8 cellular contexts compared by ENCODE assay signal in genomic region chr16:23504076-23504452, GRCh38. TPM values are rescaled to one million over a fixed set of nuclear protein-coding genes. Genes with fewer than 3 reads are reported as not detected.
DNase-seq lines count a peak whose midpoint lies in the region; ATAC-seq and TF ChIP-seq lines count a peak whose summit lies in the region.

No MANE protein-coding gene starts in this region.

- H3K27ac ChIP-seq in left ventricle myocardium inferior (replicated peaks) (peak overlapping the region; percentile 77), upper lobe of left lung (peak overlapping the region; percentile 48 to 77 (median 68))

- intact Hi-C loops in activated CD4-positive, alpha-beta memory T cell treated with anti-CD3 and anti-CD28 coated beads for 36 hours (cut with micrococcal nuclease): loop anchor here (2.0 to 10.0 kb wide), 5 partner anchors 51 to 171 kb away; partner anchors contain the start of genes COG7, DCTN5, EARS2 and NDUFAB1
- intact Hi-C loops in left ventricle myocardium inferior (cut with micrococcal nuclease): no loop called here

- H3K4me1 Mint-ChIP-seq in activated T-cell treated with anti-CD3 and anti-CD28 coated beads, Interleukin-2, amount 50 U/mL, for 24 hours (ENCODE audit: low read depth): peaks cover 85% of the 10 kb centered on the region
- H3K4me1 Mint-ChIP-seq in activated T-cell treated with anti-CD3 and anti-CD28 coated beads, Interleukin-2, amount 50 U/mL, for 4 hours (ENCODE audit: low read depth): peaks cover 82% of the 10 kb centered on the region
- H3K4me1 Mint-ChIP-seq in activated CD4-positive, alpha-beta memory T cell treated with anti-CD3 and anti-CD28 coated beads for 36 hours (ENCODE audit: low read depth): peaks cover 76% of the 10 kb centered on the region

- 44 to 56% methylated on average over 5 of the region's 5 CpGs for WGBS in upper lobe of left lung, 2 donors

- no peak for ATAC-seq in activated T-cell treated with anti-CD3 and anti-CD28 coated beads, Interleukin-2, amount 50 U/mL, for 4 hours
- ATAC-seq in upper lobe of left lung (ENCODE audit: low FRiP score in 2 of 2) (peak; percentile 61 to 80), HG03342 (IDR thresholded peaks at IDR 0.05; ENCODE audit: unreplicated experiment) (no peak), HG02571 (IDR thresholded peaks at IDR 0.05; ENCODE audit: unreplicated experiment) (no peak)

- H3K36me3 ChIP-seq in left ventricle myocardium inferior: no peaks in the 10 kb centered on the region
- H3K36me3 ChIP-seq in upper lobe of left lung: peaks cover 0 to 5% (median 0%) of the 10 kb centered on the region in 4 donors

- CTCF ChIA-PET in activated CD4-positive, alpha-beta memory T cell treated with anti-CD3 and anti-CD28 coated beads for 36 hours (lab: Charles Lee): interaction anchor here (0.8 to 1.8 kb wide), 5 partner anchors 10 to 93 kb away, joined by 3 to 8 read pairs (median 3); partner anchors contain the start of genes COG7, EARS2 and UBFD1

- H3K4me3 Mint-ChIP-seq in activated T-cell treated with anti-CD3 and anti-CD28 coated beads, Interleukin-2, amount 50 U/mL, for 24 hours: peak overlapping the region; percentile 24
- H3K4me3 Mint-ChIP-seq in activated T-cell treated with anti-CD3 and anti-CD28 coated beads, Interleukin-2, amount 50 U/mL, for 4 hours: no peak overlapping the region
- H3K4me3 Mint-ChIP-seq in activated CD4-positive, alpha-beta memory T cell treated with anti-CD3 and anti-CD28 coated beads for 36 hours: no peak overlapping the region

- H3K9me3 Mint-ChIP-seq in activated T-cell treated with anti-CD3 and anti-CD28 coated beads, Interleukin-2, amount 50 U/mL, for 24 hours: no peaks in the 10 kb centered on the region
- H3K9me3 Mint-ChIP-seq in activated T-cell treated with anti-CD3 and anti-CD28 coated beads, Interleukin-2, amount 50 U/mL, for 4 hours: no peaks in the 10 kb centered on the region
- no peaks in the 10 kb centered on the region for H3K9me3 Mint-ChIP-seq in activated CD4-positive, alpha-beta memory T cell treated with anti-CD3 and anti-CD28 coated beads for 36 hours

- H3K36me3 Mint-ChIP-seq in activated T-cell treated with anti-CD3 and anti-CD28 coated beads, Interleukin-2, amount 50 U/mL, for 24 hours (ENCODE audit: low read depth): peaks cover 69% of the 10 kb centered on the region
- H3K36me3 Mint-ChIP-seq in activated T-cell treated with anti-CD3 and anti-CD28 coated beads, Interleukin-2, amount 50 U/mL, for 4 hours (ENCODE audit: insufficient read depth): peaks cover 14% of the 10 kb centered on the region
- peaks cover 16% of the 10 kb centered on the region for H3K36me3 Mint-ChIP-seq in activated CD4-positive, alpha-beta memory T cell treated with anti-CD3 and anti-CD28 coated beads for 36 hours

- TF ChIP-seq POLR2A in upper lobe of left lung (IDR thresholded peaks at IDR 0.05): no peak

- H3K4me1 ChIP-seq in left ventricle myocardium inferior (peaks cover 91% of the 10 kb centered on the region), upper lobe of left lung (peaks cover 72 to 93% (median 77%) of the 10 kb centered on the region in 4 donors)

- no peak for TF ChIP-seq EP300 in upper lobe of left lung (IDR thresholded peaks at IDR 0.05)

- POLR2A ChIA-PET in activated CD4-positive, alpha-beta memory T cell treated with anti-CD3 and anti-CD28 coated beads for 36 hours (lab: Charles Lee): interaction anchor here (0.6 to 1.6 kb wide), 4 partner anchors 10 to 685 kb away, joined by 3 to 5 read pairs (median 4); partner anchors contain the start of gene COG7

- H3K9me3 ChIP-seq in left ventricle myocardium inferior (replicated peaks) (no peaks in the 10 kb centered on the region), upper lobe of left lung (no peaks in the 10 kb centered on the region)

- no peaks in the 10 kb centered on the region for H3K27me3 Mint-ChIP-seq in activated T-cell treated with anti-CD3 and anti-CD28 coated beads, Interleukin-2, amount 50 U/mL, for 24 hours
- H3K27me3 Mint-ChIP-seq in activated T-cell treated with anti-CD3 and anti-CD28 coated beads, Interleukin-2, amount 50 U/mL, for 4 hours (ENCODE audit: low read depth): no peaks in the 10 kb centered on the region
- no peaks in the 10 kb centered on the region for H3K27me3 Mint-ChIP-seq in activated CD4-positive, alpha-beta memory T cell treated with anti-CD3 and anti-CD28 coated beads for 36 hours

- H3K4me3 ChIP-seq in left ventricle myocardium inferior (no peak overlapping the region), upper lobe of left lung (no peak overlapping the region)

- H3K27ac Mint-ChIP-seq in activated T-cell treated with anti-CD3 and anti-CD28 coated beads, Interleukin-2, amount 50 U/mL, for 24 hours: peak overlapping the region; percentile 88
- peak overlapping the region; percentile 87 for H3K27ac Mint-ChIP-seq in activated CD4-positive, alpha-beta memory T cell treated with anti-CD3 and anti-CD28 coated beads for 36 hours

- DNase-seq in activated T-cell treated with anti-CD3 and anti-CD28 coated beads, Interleukin-2, amount 50 U/mL, for 24 hours: no peak
- no peak for DNase-seq in activated T-cell treated with anti-CD3 and anti-CD28 coated beads, Interleukin-2, amount 50 U/mL, for 4 hours
- peak; percentile 34 for DNase-seq in activated CD4-positive, alpha-beta memory T cell treated with anti-CD3 and anti-CD28 coated beads for 36 hours
- no peak for DNase-seq in left ventricle myocardium inferior
- DNase-seq in upper lobe of left lung: peak in 1 of 2 donors; percentile 75
- no peak for DNase-seq in activated CD8-positive, alpha-beta memory T cell treated with anti-CD3 and anti-CD28 coated beads for 24 hours

- no peaks in the 10 kb centered on the region for H3K27me3 ChIP-seq in left ventricle myocardium inferior (ENCODE audit: low read depth)
- no peaks in the 10 kb centered on the region for H3K27me3 ChIP-seq in upper lobe of left lung

- TF ChIP-seq CTCF in left ventricle myocardium inferior (IDR thresholded peaks at IDR 0.05; ENCODE audit: borderline replicate concordance) (no peak), upper lobe of left lung (IDR thresholded peaks at IDR 0.05) (no peak)

RNA-seq across cellular contexts. Expression of gene GGA2, which starts 6.2 kb away (rescaled TPM):
- total RNA-seq in activated T-cell treated with anti-CD3 and anti-CD28 coated beads, Interleukin-2, amount 50 U/mL, for 4 hours: 10 to 100 TPM; 66.0 to 82.9 (median 70.0) TPM
- 10 to 100 TPM; 73.3 to 75.1 TPM for total RNA-seq in activated CD4-positive, alpha-beta memory T cell treated with anti-CD3 and anti-CD28 coated beads for 36 hours
- 59.4 TPM for total RNA-seq in left ventricle myocardium inferior
- total RNA-seq in upper lobe of left lung: 100 to 1,000 TPM in 5 of 6 donors, 10 to 100 TPM in 1; 84.4 to 197 (median 164) TPM

RNA-seq across cellular contexts. Expression of gene COG7, which starts 51.1 kb away (rescaled TPM):
- 10 to 100 TPM; 18.5 to 21.8 (median 20.0) TPM for total RNA-seq in activated T-cell treated with anti-CD3 and anti-CD28 coated beads, Interleukin-2, amount 50 U/mL, for 4 hours
- 10 to 100 TPM; 17.0 to 18.1 TPM for total RNA-seq in activated CD4-positive, alpha-beta memory T cell treated with anti-CD3 and anti-CD28 coated beads for 36 hours
- 11.7 TPM for total RNA-seq in left ventricle myocardium inferior
- 10 to 100 TPM; 16.9 to 61.8 (median 24.8) TPM for total RNA-seq in upper lobe of left lung

RNA-seq across cellular contexts. Expression of gene EARS2, which starts 53.1 kb away (rescaled TPM):
- total RNA-seq in activated T-cell treated with anti-CD3 and anti-CD28 coated beads, Interleukin-2, amount 50 U/mL, for 4 hours: 10 to 100 TPM; 30.8 to 37.1 (median 33.3) TPM
- total RNA-seq in activated CD4-positive, alpha-beta memory T cell treated with anti-CD3 and anti-CD28 coated beads for 36 hours: 10 to 100 TPM; 21.6 to 23.6 TPM
- 21.1 TPM for total RNA-seq in left ventricle myocardium inferior
- total RNA-seq in upper lobe of left lung: 10 to 100 TPM; 11.5 to 38.8 (median 15.9) TPM

RNA-seq across cellular contexts. Expression of gene UBFD1, which starts 53.5 kb away (rescaled TPM):
- total RNA-seq in activated T-cell treated with anti-CD3 and anti-CD28 coated beads, Interleukin-2, amount 50 U/mL, for 4 hours: 10 to 100 TPM; 69.8 to 73.8 (median 70.0) TPM
- 10 to 100 TPM; 53.9 to 54.4 TPM for total RNA-seq in activated CD4-positive, alpha-beta memory T cell treated with anti-CD3 and anti-CD28 coated beads for 36 hours
- total RNA-seq in left ventricle myocardium inferior: 61.4 TPM
- 100 to 1,000 TPM in 1 of 6 donors, 10 to 100 TPM in 5; 30.2 to 145 (median 62.8) TPM for total RNA-seq in upper lobe of left lung

Comparison
In these comparisons a context has a peak if more than half of its experiments do, and no peak if none do; other contexts are left out.
1. ATAC-seq: peak in upper lobe of left lung (2 of 2); none in activated T-cell treated with anti-CD3 and anti-CD28 coated beads, Interleukin-2, amount 50 U/mL, for 4 hours (0 of 2), HG03342 (single experiment) and HG02571 (single experiment).